ENCODE assay signal across 8 cellular contexts in the genomic region with DNA sequence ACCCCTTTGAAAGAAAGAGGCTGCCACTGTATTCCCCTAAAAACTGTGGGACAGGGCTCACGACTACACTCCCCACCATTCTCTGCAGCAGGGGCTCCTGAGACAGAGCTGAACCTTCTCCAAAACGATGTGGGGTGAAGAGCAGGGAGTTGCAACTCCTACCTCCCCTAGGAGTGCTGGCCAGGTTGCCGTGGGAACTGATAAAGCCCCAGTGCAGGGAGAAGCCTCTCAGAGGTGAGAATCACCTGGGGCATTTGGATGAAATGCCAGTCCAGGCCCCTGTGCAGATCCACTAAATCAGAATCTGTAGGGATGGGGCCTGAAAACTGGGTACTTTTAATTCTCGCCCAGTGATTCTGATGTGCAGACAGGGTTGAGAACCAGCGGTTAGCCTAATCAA.
A peak's percentile ranks its signal among the peaks of the same experiment; 100 is the strongest.
DNase-seq lines count a peak whose midpoint lies in the region; ATAC-seq and TF ChIP-seq lines count a peak whose summit lies in the region.

No MANE protein-coding gene starts in this region.

- no peak for TF ChIP-seq CTCF in GM06990 (IDR thresholded peaks at IDR 0.05; ENCODE audit: insufficient read depth, low read length, poor library complexity, severe bottlenecking)
- TF ChIP-seq CTCF in OCI-LY3 (IDR thresholded peaks at IDR 0.05; ENCODE audit: low read depth, low read length), result no peak
- no peak for TF ChIP-seq CTCF in neutrophil (IDR thresholded peaks at IDR 0.05)

- peaks cover 36% of the 10 kb centered on the region for H3K4me1 ChIP-seq in OCI-LY3 (ENCODE audit: low read length)
- H3K4me1 ChIP-seq in neutrophil (ENCODE audit: control insufficient read depth in 1 of 2, insufficient read depth in 1 of 2, low read depth in 1 of 2, low read length in 1 of 2), result peaks cover 39 to 41% of the 10 kb centered on the region in 2 experiments

- H3K36me3 ChIP-seq in GM06990 (ENCODE audit: control insufficient read depth, insufficient read depth, low read length) (no peaks in the 10 kb centered on the region), OCI-LY3 (replicated peaks; ENCODE audit: low read depth, low read length) (peaks cover 7% of the 10 kb centered on the region), neutrophil (peaks cover 15% of the 10 kb centered on the region)

- no peak overlapping the region for H2AFZ ChIP-seq in OCI-LY3 (ENCODE audit: low read depth, low read length)

- DNase-seq in GM06990 (ENCODE audit: extremely low read depth, insufficient read length) (no peak), epithelial cell of prostate (ENCODE audit: low read depth, low spot score) (no peak), hepatic stellate cell (ENCODE audit: low spot score) (no peak), NOMO-1 treated with dmso at 0.1 percent for 144 hours (lab: John Stamatoyannopoulos, UW; ENCODE audit: unreplicated experiment) (no peak)

- H3K79me2 ChIP-seq in OCI-LY3 (ENCODE audit: low read length), result peaks cover 15% of the 10 kb centered on the region

- ATAC-seq in GM21526 (IDR thresholded peaks at IDR 0.05; ENCODE audit: low FRiP score, unreplicated experiment), result no peak
- ATAC-seq in GM21367 (IDR thresholded peaks at IDR 0.05; ENCODE audit: unreplicated experiment), result no peak

- no peaks in the 10 kb centered on the region for H3K9me3 ChIP-seq in OCI-LY3 (ENCODE audit: insufficient read depth, low read length)
- no peaks in the 10 kb centered on the region for H3K9me3 ChIP-seq in neutrophil

- H4K20me1 ChIP-seq in OCI-LY3 (ENCODE audit: insufficient read depth, low read length), result no peaks in the 10 kb centered on the region

- peak overlapping the region; percentile 89 for H3K4me2 ChIP-seq in OCI-LY3 (ENCODE audit: low read length)

- peak overlapping the region; percentile 78 for H3K9ac ChIP-seq in OCI-LY3 (ENCODE audit: low read length)

- no peaks in the 10 kb centered on the region for H3K27me3 ChIP-seq in GM06990 (replicated peaks; ENCODE audit: control insufficient read depth, insufficient read depth, low read length)
- H3K27me3 ChIP-seq in OCI-LY3 (ENCODE audit: low read depth, low read length), result no peaks in the 10 kb centered on the region
- H3K27me3 ChIP-seq in neutrophil, result peaks cover 32% of the 10 kb centered on the region

- H3K4me3 ChIP-seq in GM06990 (replicated peaks; ENCODE audit: low read depth, low read length) (peak overlapping the region; percentile 80), OCI-LY3 (ENCODE audit: low read length) (peak overlapping the region; percentile 81), neutrophil (ENCODE audit: low read depth in 1 of 2, low read length in 1 of 2) (peak overlapping the region; percentile 83 to 88)

- peak overlapping the region; percentile 78 for H3K27ac ChIP-seq in OCI-LY3 (ENCODE audit: low read length)
- peak overlapping the region; percentile 92 for H3K27ac ChIP-seq in epithelial cell of prostate
- peak overlapping the region; percentile 98 for H3K27ac ChIP-seq in neutrophil
